In genomic region chr14:60247994-60248696, GRCh38 we compare ENCODE assay signal across 1 cellular context.
TF ChIP-seq lines count a peak whose summit lies in the region.

No MANE protein-coding gene starts in this region.

TF ChIP-seq in HepG2, 621 proteins besides CTCF, POLR2A, EP300 and RAD21 (continued from another document and continues in another):
- no peak for TF ChIP-seq HNF1B (CRISPR knock-in tag; IDR thresholded peaks at IDR 0.05)
- TF ChIP-seq ZBTB7B (CRISPR knock-in tag; IDR thresholded peaks at IDR 0.05), result no peak
- TF ChIP-seq GABPB1 (CRISPR knock-in tag; IDR thresholded peaks at IDR 0.05), result no peak
- peak; percentile 10; the same call in 1 of the 2 replicates for TF ChIP-seq STAT5B (CRISPR knock-in tag; IDR thresholded peaks at IDR 0.05)
- TF ChIP-seq TAF1 (CRISPR knock-in tag; IDR thresholded peaks at IDR 0.05), result no peak; the same call in 1 of the 2 replicates
- no peak for TF ChIP-seq JUN (CRISPR knock-in tag; IDR thresholded peaks at IDR 0.05)
- no peak for TF ChIP-seq CSRNP1 (CRISPR knock-in tag; IDR thresholded peaks at IDR 0.05)
- TF ChIP-seq ZBTB14 (CRISPR knock-in tag; IDR thresholded peaks at IDR 0.05), result 0 out of 2 replicates have a peak, but pooled peaks have one; percentile 44
- no peak for TF ChIP-seq MBNL3 (CRISPR knock-in tag; conservative IDR thresholded peaks at IDR 0.05)
- no peak for TF ChIP-seq ZSCAN20 (CRISPR knock-in tag; IDR thresholded peaks at IDR 0.05; ENCODE audit: borderline replicate concordance)
- TF ChIP-seq THAP11 (CRISPR knock-in tag; IDR thresholded peaks at IDR 0.05), result peak; percentile 42
- peak; percentile 74; the same call in 1 of the 2 replicates for TF ChIP-seq ZNF501 (CRISPR knock-in tag; IDR thresholded peaks at IDR 0.05)
- TF ChIP-seq EED (CRISPR knock-in tag; IDR thresholded peaks at IDR 0.05), result peak; percentile 50; the same call in 1 of the 2 replicates
- TF ChIP-seq, protein P1, sequence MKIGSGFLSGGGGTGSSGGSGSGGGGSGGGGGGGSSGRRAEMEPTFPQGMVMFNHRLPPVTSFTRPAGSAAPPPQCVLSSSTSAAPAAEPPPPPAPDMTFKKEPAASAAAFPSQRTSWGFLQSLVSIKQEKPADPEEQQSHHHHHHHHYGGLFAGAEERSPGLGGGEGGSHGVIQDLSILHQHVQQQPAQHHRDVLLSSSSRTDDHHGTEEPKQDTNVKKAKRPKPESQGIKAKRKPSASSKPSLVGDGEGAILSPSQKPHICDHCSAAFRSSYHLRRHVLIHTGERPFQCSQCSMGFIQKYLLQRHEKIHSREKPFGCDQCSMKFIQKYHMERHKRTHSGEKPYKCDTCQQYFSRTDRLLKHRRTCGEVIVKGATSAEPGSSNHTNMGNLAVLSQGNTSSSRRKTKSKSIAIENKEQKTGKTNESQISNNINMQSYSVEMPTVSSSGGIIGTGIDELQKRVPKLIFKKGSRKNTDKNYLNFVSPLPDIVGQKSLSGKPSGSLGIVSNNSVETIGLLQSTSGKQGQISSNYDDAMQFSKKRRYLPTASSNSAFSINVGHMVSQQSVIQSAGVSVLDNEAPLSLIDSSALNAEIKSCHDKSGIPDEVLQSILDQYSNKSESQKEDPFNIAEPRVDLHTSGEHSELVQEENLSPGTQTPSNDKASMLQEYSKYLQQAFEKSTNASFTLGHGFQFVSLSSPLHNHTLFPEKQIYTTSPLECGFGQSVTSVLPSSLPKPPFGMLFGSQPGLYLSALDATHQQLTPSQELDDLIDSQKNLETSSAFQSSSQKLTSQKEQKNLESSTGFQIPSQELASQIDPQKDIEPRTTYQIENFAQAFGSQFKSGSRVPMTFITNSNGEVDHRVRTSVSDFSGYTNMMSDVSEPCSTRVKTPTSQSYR (CRISPR knock-in tag; IDR thresholded peaks at IDR 0.05; ENCODE audit: borderline replicate concordance), result no peak
- 0 out of 2 replicates have a peak, but pooled peaks have one; percentile 13 for TF ChIP-seq ZNF761 (CRISPR knock-in tag; conservative IDR thresholded peaks at IDR 0.05)
- TF ChIP-seq, protein P2, sequence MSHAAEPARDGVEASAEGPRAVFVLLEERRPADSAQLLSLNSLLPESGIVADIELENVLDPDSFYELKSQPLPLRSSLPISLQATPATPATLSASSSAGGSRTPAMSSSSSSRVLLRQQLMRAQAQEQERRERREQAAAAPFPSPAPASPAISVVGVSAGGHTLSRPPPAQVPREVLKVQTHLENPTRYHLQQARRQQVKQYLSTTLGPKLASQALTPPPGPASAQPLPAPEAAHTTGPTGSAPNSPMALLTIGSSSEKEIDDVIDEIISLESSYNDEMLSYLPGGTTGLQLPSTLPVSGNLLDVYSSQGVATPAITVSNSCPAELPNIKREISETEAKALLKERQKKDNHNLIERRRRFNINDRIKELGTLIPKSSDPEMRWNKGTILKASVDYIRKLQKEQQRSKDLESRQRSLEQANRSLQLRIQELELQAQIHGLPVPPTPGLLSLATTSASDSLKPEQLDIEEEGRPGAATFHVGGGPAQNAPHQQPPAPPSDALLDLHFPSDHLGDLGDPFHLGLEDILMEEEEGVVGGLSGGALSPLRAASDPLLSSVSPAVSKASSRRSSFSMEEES (CRISPR knock-in tag; IDR thresholded peaks at IDR 0.05), result peak; percentile 67; the same call in 1 of the 2 replicates
- TF ChIP-seq, protein P3, sequence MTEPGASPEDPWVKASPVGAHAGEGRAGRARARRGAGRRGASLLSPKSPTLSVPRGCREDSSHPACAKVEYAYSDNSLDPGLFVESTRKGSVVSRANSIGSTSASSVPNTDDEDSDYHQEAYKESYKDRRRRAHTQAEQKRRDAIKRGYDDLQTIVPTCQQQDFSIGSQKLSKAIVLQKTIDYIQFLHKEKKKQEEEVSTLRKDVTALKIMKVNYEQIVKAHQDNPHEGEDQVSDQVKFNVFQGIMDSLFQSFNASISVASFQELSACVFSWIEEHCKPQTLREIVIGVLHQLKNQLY (CRISPR knock-in tag; IDR thresholded peaks at IDR 0.05), result peak; percentile 24; the same call in 1 of the 2 replicates
- TF ChIP-seq EZH2 (conservative IDR thresholded peaks at IDR 0.05; ENCODE audit: low read depth, low read length), result no peak
- TF ChIP-seq CAMTA2 (CRISPR knock-in tag; IDR thresholded peaks at IDR 0.05; ENCODE audit: borderline replicate concordance), result 0 out of 2 replicates have a peak, but pooled peaks have one; percentile 79
- TF ChIP-seq ATRX (CRISPR knock-in tag; IDR thresholded peaks at IDR 0.05; ENCODE audit: borderline replicate concordance), result no peak
- TF ChIP-seq MIER3 (CRISPR knock-in tag; IDR thresholded peaks at IDR 0.05; ENCODE audit: borderline replicate concordance), result no peak
- TF ChIP-seq, protein P4, sequence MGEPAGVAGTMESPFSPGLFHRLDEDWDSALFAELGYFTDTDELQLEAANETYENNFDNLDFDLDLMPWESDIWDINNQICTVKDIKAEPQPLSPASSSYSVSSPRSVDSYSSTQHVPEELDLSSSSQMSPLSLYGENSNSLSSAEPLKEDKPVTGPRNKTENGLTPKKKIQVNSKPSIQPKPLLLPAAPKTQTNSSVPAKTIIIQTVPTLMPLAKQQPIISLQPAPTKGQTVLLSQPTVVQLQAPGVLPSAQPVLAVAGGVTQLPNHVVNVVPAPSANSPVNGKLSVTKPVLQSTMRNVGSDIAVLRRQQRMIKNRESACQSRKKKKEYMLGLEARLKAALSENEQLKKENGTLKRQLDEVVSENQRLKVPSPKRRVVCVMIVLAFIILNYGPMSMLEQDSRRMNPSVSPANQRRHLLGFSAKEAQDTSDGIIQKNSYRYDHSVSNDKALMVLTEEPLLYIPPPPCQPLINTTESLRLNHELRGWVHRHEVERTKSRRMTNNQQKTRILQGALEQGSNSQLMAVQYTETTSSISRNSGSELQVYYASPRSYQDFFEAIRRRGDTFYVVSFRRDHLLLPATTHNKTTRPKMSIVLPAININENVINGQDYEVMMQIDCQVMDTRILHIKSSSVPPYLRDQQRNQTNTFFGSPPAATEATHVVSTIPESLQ (CRISPR knock-in tag; conservative IDR thresholded peaks at IDR 0.05), result no peak
- TF ChIP-seq NBN (conservative IDR thresholded peaks at IDR 0.05), result no peak
- no peak for TF ChIP-seq KIAA2018 (CRISPR knock-in tag; IDR thresholded peaks at IDR 0.05; ENCODE audit: borderline replicate concordance)
- TF ChIP-seq ZNF235 (CRISPR knock-in tag; IDR thresholded peaks at IDR 0.05; ENCODE audit: borderline replicate concordance), result peak; percentile 73; the same call in 1 of the 2 replicates
- TF ChIP-seq ATF7 (IDR thresholded peaks at IDR 0.05), result 0 out of 2 replicates have a peak, but pooled peaks have one; percentile 10
- TF ChIP-seq ATF7 (CRISPR knock-in tag; IDR thresholded peaks at IDR 0.05), result no peak
- TF ChIP-seq ZNF782 (CRISPR knock-in tag; IDR thresholded peaks at IDR 0.05; ENCODE audit: borderline replicate concordance), result no peak
- TF ChIP-seq RCOR2 (CRISPR knock-in tag; IDR thresholded peaks at IDR 0.05), result no peak
- TF ChIP-seq, protein P5, sequence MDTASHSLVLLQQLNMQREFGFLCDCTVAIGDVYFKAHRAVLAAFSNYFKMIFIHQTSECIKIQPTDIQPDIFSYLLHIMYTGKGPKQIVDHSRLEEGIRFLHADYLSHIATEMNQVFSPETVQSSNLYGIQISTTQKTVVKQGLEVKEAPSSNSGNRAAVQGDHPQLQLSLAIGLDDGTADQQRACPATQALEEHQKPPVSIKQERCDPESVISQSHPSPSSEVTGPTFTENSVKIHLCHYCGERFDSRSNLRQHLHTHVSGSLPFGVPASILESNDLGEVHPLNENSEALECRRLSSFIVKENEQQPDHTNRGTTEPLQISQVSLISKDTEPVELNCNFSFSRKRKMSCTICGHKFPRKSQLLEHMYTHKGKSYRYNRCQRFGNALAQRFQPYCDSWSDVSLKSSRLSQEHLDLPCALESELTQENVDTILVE (CRISPR knock-in tag; IDR thresholded peaks at IDR 0.05), result no peak
- no peak for TF ChIP-seq MTF2 (CRISPR knock-in tag; IDR thresholded peaks at IDR 0.05; ENCODE audit: borderline replicate concordance)
- no peak for TF ChIP-seq NR2F2 (IDR thresholded peaks at IDR 0.05; ENCODE audit: borderline replicate concordance, low read depth)
- TF ChIP-seq ATF1 (CRISPR knock-in tag; IDR thresholded peaks at IDR 0.05), result peak; percentile 36
- TF ChIP-seq, protein P6, sequence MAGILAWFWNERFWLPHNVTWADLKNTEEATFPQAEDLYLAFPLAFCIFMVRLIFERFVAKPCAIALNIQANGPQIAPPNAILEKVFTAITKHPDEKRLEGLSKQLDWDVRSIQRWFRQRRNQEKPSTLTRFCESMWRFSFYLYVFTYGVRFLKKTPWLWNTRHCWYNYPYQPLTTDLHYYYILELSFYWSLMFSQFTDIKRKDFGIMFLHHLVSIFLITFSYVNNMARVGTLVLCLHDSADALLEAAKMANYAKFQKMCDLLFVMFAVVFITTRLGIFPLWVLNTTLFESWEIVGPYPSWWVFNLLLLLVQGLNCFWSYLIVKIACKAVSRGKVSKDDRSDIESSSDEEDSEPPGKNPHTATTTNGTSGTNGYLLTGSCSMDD (CRISPR knock-in tag; IDR thresholded peaks at IDR 0.05), result no peak
- TF ChIP-seq, protein P7, sequence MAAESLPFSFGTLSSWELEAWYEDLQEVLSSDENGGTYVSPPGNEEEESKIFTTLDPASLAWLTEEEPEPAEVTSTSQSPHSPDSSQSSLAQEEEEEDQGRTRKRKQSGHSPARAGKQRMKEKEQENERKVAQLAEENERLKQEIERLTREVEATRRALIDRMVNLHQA (CRISPR knock-in tag; IDR thresholded peaks at IDR 0.05), result no peak
